ENCODE assay signal across 34 cellular contexts in genomic region chr12:84825149-84825548, GRCh38.
DNase-seq lines count a peak whose midpoint lies in the region; ATAC-seq and TF ChIP-seq lines count a peak whose summit lies in the region.
"Had no signal": no experiment of that assay in that cellular context is flagged by ENCODE, and none has a peak within 500 bp of the region (broad histone marks: within the 10 kb centered on the region; RNA-seq: fewer than 3 reads in every experiment).

No MANE protein-coding gene starts in this region.

- no peak overlapping the region for H3K18ac ChIP-seq in trophoblast cell (ENCODE audit: low read length)

- H4K12ac ChIP-seq in trophoblast cell (ENCODE audit: low read depth, low read length) = no peak overlapping the region

- no peak overlapping the region for H2AK5ac ChIP-seq in trophoblast cell (ENCODE audit: low read length)

- H3K36me3 ChIP-seq in trophoblast cell (ENCODE audit: control insufficient read depth in 1 of 2, insufficient read depth in 2 of 2, low read length in 2 of 2) = no peaks in the 10 kb centered on the region
- H3K36me3 ChIP-seq: sigmoid colon, SJCRH30, thoracic aorta had no signal

- H3K27me3 ChIP-seq in trophoblast cell (ENCODE audit: insufficient read depth, low read length) = no peaks in the 10 kb centered on the region
- H3K27me3 ChIP-seq: sigmoid colon, SJCRH30 had no signal

- peaks cover 5% of the 10 kb centered on the region for H3K27me3 Mint-ChIP-seq in chondrocyte (ENCODE audit: low read depth)
- H3K27me3 Mint-ChIP-seq in naive thymus-derived CD8-positive, alpha-beta T cell = peaks cover 0 to 20% (median 6%) of the 10 kb centered on the region in 5 donors
- H3K27me3 Mint-ChIP-seq: activated CD4-positive, alpha-beta memory T cell treated with anti-CD3 and anti-CD28 coated beads for 36 hours; brain; IgD-negative memory B cell had no signal

- no peak overlapping the region for H3K4me3 Mint-ChIP-seq in chondrocyte (ENCODE audit: unreplicated experiment)
- no peak overlapping the region for H3K4me3 Mint-ChIP-seq in naive thymus-derived CD8-positive, alpha-beta T cell
- H3K4me3 Mint-ChIP-seq: activated CD4-positive, alpha-beta memory T cell treated with anti-CD3 and anti-CD28 coated beads for 36 hours; activated naive CD4-positive, alpha-beta T cell treated with anti-CD3 and anti-CD28 coated beads, Interleukin-2, amount 10 ng/mL, durations not matched to agents 7 days and 5 days; activated T-helper 1 cell treated with anti-CD3 and anti-CD28 coated beads, Interleukin-12 subunit alpha, Interleukin-12 subunit beta, Interleukin-2, Interleukin-4 antibody, amounts not matched to agents 30 ng/mL and 10 ng/mL and 1 ng/mL, durations not matched to agents 14 hours and 24 hours and 36 hours; brain; mesothelial cell of epicardium; naive thymus-derived CD4-positive, alpha-beta T cell had no signal

- peaks cover 0 to 4% of the 10 kb centered on the region in 2 experiments for H3K4me1 ChIP-seq in trophoblast cell (ENCODE audit: control insufficient read depth in 1 of 2, insufficient read depth in 2 of 2, low read length in 2 of 2)
- H3K4me1 ChIP-seq: Caco-2, psoas muscle, sigmoid colon had no signal

- peak overlapping the region; percentile 73 for H4K8ac ChIP-seq in trophoblast cell (ENCODE audit: low read depth, low read length)

- H3K4me1 Mint-ChIP-seq in chondrocyte (ENCODE audit: low read depth) = peaks cover 13% of the 10 kb centered on the region
- H3K4me1 Mint-ChIP-seq in naive thymus-derived CD8-positive, alpha-beta T cell = no peaks in the 10 kb centered on the region
- H3K4me1 Mint-ChIP-seq: activated naive CD4-positive, alpha-beta T cell treated with anti-CD3 and anti-CD28 coated beads, Interleukin-2, amount 10 ng/mL, durations not matched to agents 7 days and 5 days; brain; naive thymus-derived CD4-positive, alpha-beta T cell had no signal

- H3K27ac Mint-ChIP-seq in chondrocyte (ENCODE audit: unreplicated experiment) = no peak overlapping the region
- H3K27ac Mint-ChIP-seq in naive thymus-derived CD8-positive, alpha-beta T cell = no peak overlapping the region
- H3K27ac Mint-ChIP-seq: activated CD4-positive, alpha-beta memory T cell treated with anti-CD3 and anti-CD28 coated beads for 36 hours; activated naive CD4-positive, alpha-beta T cell treated with anti-CD3 and anti-CD28 coated beads, Interleukin-2, amount 10 ng/mL, durations not matched to agents 7 days and 5 days; activated T-helper 1 cell treated with anti-CD3 and anti-CD28 coated beads, Interleukin-12 subunit alpha, Interleukin-12 subunit beta, Interleukin-2, Interleukin-4 antibody, amounts not matched to agents 30 ng/mL and 10 ng/mL and 1 ng/mL, durations not matched to agents 14 hours and 24 hours and 36 hours; mesothelial cell of epicardium had no signal

- no peak for TF ChIP-seq CTCF in chondrocyte (IDR thresholded peaks at IDR 0.05)

- ATAC-seq in GM18867 (IDR thresholded peaks at IDR 0.05; ENCODE audit: unreplicated experiment) (peak; percentile 77), GM21526 (IDR thresholded peaks at IDR 0.05; ENCODE audit: low FRiP score, unreplicated experiment) (peak; percentile 66), HG03175 (IDR thresholded peaks at IDR 0.05; ENCODE audit: unreplicated experiment) (peak; percentile 41), HG02642 (IDR thresholded peaks at IDR 0.05; ENCODE audit: poor library complexity, unreplicated experiment) (no peak)
- ATAC-seq in naive thymus-derived CD8-positive, alpha-beta T cell = no peak
- ATAC-seq: GM12878; HCT116; left ventricle myocardium superior; naive thymus-derived CD4-positive, alpha-beta T cell; psoas muscle had no signal

- DNase-seq in trophoblast cell = peak in 1 of 2 donors; percentile 6
- DNase-seq in chondrocyte (ENCODE audit: low spot score) = no peak
- DNase-seq in naive thymus-derived CD8-positive, alpha-beta T cell = no peak
- no peak for DNase-seq in SHP77 (lab: John Stamatoyannopoulos, UW)
- DNase-seq: activated CD4-positive, alpha-beta memory T cell treated with anti-CD3 and anti-CD28 coated beads for 36 hours; activated CD4-positive, CD25-positive, alpha-beta regulatory T cell treated with anti-CD3 and anti-CD28 coated beads, Interleukin-2, amount 50 U/mL, for 72 hours; activated CD8-positive, alpha-beta memory T cell treated with anti-CD3 and anti-CD28 coated beads, Interleukin-2, amount 50 U/mL, for 4 hours; activated naive CD4-positive, alpha-beta T cell treated with anti-CD3 and anti-CD28 coated beads, Interleukin-2, amount 10 ng/mL, durations not matched to agents 7 days and 5 days; Caco-2; cerebellar nuclear complex; DND-41; left ventricle myocardium superior; naive thymus-derived CD4-positive, alpha-beta T cell; NCI-H1105 treated with DMSO at 0.1 percent for 48 hours; NCI-H2081; NCI-H2227 treated with DMSO at 0.1 percent for 48 hours; nucleus accumbens; psoas muscle; sigmoid colon; SJCRH30; stimulated activated naive CD4-positive, alpha-beta T cell treated with Interleukin-2 at 50 U/mL for 16 hours; T-helper 1 cell had no signal

- H3K9ac ChIP-seq in trophoblast cell (ENCODE audit: low read length) = no peak overlapping the region

- H4K91ac ChIP-seq in trophoblast cell (ENCODE audit: low read depth, low read length) = no peak overlapping the region

- H2BK12ac ChIP-seq in trophoblast cell (ENCODE audit: low read length) = no peak overlapping the region

- H2BK5ac ChIP-seq in trophoblast cell (ENCODE audit: low read depth, low read length, poor library complexity) = no peak overlapping the region

- no peak overlapping the region for H2AFZ ChIP-seq in trophoblast cell (ENCODE audit: insufficient read depth, low read length, poor library complexity)

- no peak overlapping the region for H3K14ac ChIP-seq in trophoblast cell (ENCODE audit: low read length)

- H3K4ac ChIP-seq in trophoblast cell (ENCODE audit: low read depth, low read length) = no peak overlapping the region

- no peaks in the 10 kb centered on the region for H3K36me3 Mint-ChIP-seq in chondrocyte (ENCODE audit: low read depth)
- H3K36me3 Mint-ChIP-seq in naive thymus-derived CD8-positive, alpha-beta T cell = no peaks in the 10 kb centered on the region
- H3K36me3 Mint-ChIP-seq: activated CD4-positive, alpha-beta memory T cell treated with anti-CD3 and anti-CD28 coated beads for 36 hours; activated naive CD4-positive, alpha-beta T cell treated with anti-CD3 and anti-CD28 coated beads, Interleukin-2, amount 10 ng/mL, durations not matched to agents 7 days and 5 days; brain; IgD-negative memory B cell; naive thymus-derived CD4-positive, alpha-beta T cell had no signal

- H2BK120ac ChIP-seq in trophoblast cell (ENCODE audit: insufficient read depth, low read length, poor library complexity) = no peak overlapping the region

- no peaks in the 10 kb centered on the region for H3K79me1 ChIP-seq in trophoblast cell (ENCODE audit: low read length)

- no peak overlapping the region for H3K23ac ChIP-seq in trophoblast cell (ENCODE audit: low read length)

- H3K79me2 ChIP-seq in trophoblast cell (ENCODE audit: control insufficient read depth, insufficient read depth, low read length, poor library complexity) = no peaks in the 10 kb centered on the region

- H3K9me3 ChIP-seq in trophoblast cell (ENCODE audit: insufficient read depth, low read depth, low read length) = no peaks in the 10 kb centered on the region
- H3K9me3 ChIP-seq: Caco-2, psoas muscle, sigmoid colon, SJCRH30, thoracic aorta had no signal

- no CpG with 5 or more reads among the region's 2 CpGs for WGBS in trophoblast cell (ENCODE audit: extremely low coverage, insufficient coverage, insufficient read length)

- H3K9me3 Mint-ChIP-seq in chondrocyte (ENCODE audit: low read depth) = no peaks in the 10 kb centered on the region
- H3K9me3 Mint-ChIP-seq in naive thymus-derived CD8-positive, alpha-beta T cell = no peaks in the 10 kb centered on the region
- H3K9me3 Mint-ChIP-seq: activated CD4-positive, alpha-beta memory T cell treated with anti-CD3 and anti-CD28 coated beads for 36 hours; activated naive CD4-positive, alpha-beta T cell treated with anti-CD3 and anti-CD28 coated beads, Interleukin-2, amount 10 ng/mL, durations not matched to agents 7 days and 5 days; activated T-helper 1 cell treated with anti-CD3 and anti-CD28 coated beads, Interleukin-12 subunit alpha, Interleukin-12 subunit beta, Interleukin-2, Interleukin-4 antibody, amounts not matched to agents 30 ng/mL and 10 ng/mL and 1 ng/mL, durations not matched to agents 14 hours and 24 hours and 36 hours; IgD-negative memory B cell; naive thymus-derived CD4-positive, alpha-beta T cell had no signal

- no peak overlapping the region for H3K4me3 ChIP-seq in trophoblast cell (ENCODE audit: low read depth, low read length)
- H3K4me3 ChIP-seq: GM12878, psoas muscle, sigmoid colon, SJCRH30, thoracic aorta had no signal

- H3K27ac ChIP-seq in trophoblast cell (ENCODE audit: low read depth, low read length) = no peak overlapping the region
- H3K27ac ChIP-seq: C4-2B, psoas muscle, sigmoid colon, SJCRH30, thoracic aorta had no signal

- H3K4me2 ChIP-seq in trophoblast cell (ENCODE audit: low read length) = no peak overlapping the region

- POLR2A ChIA-PET in naive thymus-derived CD8-positive, alpha-beta T cell (lab: Charles Lee) = no interaction called here

Comparison
In these comparisons a context has a peak if more than half of its experiments do, and no peak if none do; other contexts are left out.
1. ATAC-seq: peak in GM18867 (single experiment), GM21526 (single experiment) and HG03175 (single experiment); none in naive thymus-derived CD8-positive, alpha-beta T cell (0 of 2) and HG02642 (single experiment).